19 cellular contexts compared by ENCODE assay signal in the genomic region with DNA sequence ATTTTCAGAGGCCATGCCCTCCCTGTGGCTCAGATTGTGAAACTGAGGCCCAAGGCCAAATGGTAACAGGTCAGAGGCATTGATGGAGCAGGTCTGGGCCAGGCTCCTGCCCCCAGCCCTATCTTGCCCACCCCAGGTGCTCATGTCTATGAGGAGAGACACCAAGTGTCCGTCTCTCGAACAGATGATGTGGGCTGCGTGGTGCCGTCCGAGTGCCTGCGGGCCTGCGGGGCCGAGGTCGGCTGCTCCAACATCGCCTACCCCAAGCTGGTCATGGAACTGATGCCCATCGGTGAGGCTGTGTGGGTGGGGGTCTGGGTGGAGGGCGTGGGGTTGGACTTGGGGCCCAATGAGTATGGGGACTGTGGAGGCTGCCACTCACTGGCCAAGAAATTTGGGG.
"Had no signal": no experiment of that assay in that cellular context is flagged by ENCODE, and none has a peak within 500 bp of the region (broad histone marks: within the 10 kb centered on the region; RNA-seq: fewer than 3 reads in every experiment).

No MANE protein-coding gene starts in this region.

- DNase-seq: activated CD4-positive, alpha-beta T cell treated with anti-CD3 and anti-CD28 coated beads for 4 hours; activated CD8-positive, alpha-beta memory T cell treated with anti-CD3 and anti-CD28 coated beads, Interleukin-2, amount 50 U/mL, for 4 hours; activated CD8-positive, alpha-beta T cell treated with anti-CD3 and anti-CD28 coated beads for 36 hours; activated effector memory CD4-positive, alpha-beta T cell treated with Interleukin-2 at 50 U/mL for 16 hours; activated naive CD4-positive, alpha-beta T cell; body of pancreas; MG63; MV-4-11; NCI-H1092 treated with DMSO at 0.1 percent for 48 hours; NCI-H1417 treated with DMSO at 0.1 percent for 48 hours; NCI-H1694; NCI-H2029; NCI-H2107; NCI-H510A treated with DMSO at 0.1 percent for 48 hours; NCI-H69; Peyer's patch; SHP77 treated with DMSO at 0.1 percent for 48 hours had no signal

- H3K27ac ChIP-seq: ascending aorta, body of pancreas, Peyer's patch had no signal

- H3K9me3 ChIP-seq: ascending aorta, body of pancreas, MG63, Peyer's patch had no signal

- H3K4me3 ChIP-seq: ascending aorta, body of pancreas, MG63, Peyer's patch had no signal

- ATAC-seq: activated CD4-positive, CD25-positive, alpha-beta regulatory T cell treated with anti-CD3 and anti-CD28 coated beads, Interleukin-2, amount 50 U/mL, for 24 hours; activated CD8-positive, alpha-beta T cell treated with anti-CD3 and anti-CD28 coated beads for 36 hours; body of pancreas had no signal

- H3K27me3 ChIP-seq: ascending aorta, body of pancreas, MG63, Peyer's patch had no signal

- H3K36me3 ChIP-seq: ascending aorta, MG63, Peyer's patch had no signal

- H3K4me1 ChIP-seq: ascending aorta, body of pancreas had no signal
